In the genomic region with DNA sequence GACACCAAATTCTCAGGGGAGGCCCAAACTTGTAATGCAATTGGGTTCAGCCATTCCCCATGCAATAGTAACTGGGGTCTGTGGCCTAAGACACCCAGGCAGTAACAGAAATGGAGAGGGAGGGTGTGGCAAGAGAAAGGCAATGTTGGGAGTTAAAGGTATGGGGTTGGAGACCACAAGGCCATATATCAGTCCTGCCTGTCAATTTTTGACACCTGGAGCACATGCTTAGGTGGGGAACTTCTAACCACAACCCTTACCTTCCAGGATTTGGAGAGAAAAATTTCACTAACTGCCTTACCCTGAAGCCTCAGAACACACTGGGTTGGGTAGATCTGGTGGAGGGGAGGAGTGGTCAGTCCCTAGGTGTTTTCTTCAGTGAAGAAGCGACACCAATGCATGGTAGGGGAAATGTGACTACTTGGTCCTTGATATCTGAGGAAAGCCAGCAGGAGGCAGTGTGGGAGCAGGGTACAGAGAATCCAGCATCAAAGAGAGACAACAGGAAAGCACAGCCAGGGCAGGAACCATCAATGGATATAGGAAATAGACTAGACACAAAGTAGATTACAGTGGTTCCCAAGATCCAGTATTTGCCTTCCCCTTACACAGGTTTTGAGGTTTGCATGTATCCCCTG, we compare ENCODE assay signal across 1 cellular context.
TF ChIP-seq lines count a peak whose summit lies in the region.

No MANE protein-coding gene starts in this region.

TF ChIP-seq in H1, 55 proteins besides CTCF, POLR2A, EP300 and RAD21:
- no peak for TF ChIP-seq SP4 (IDR thresholded peaks at IDR 0.05; ENCODE audit: low read length)
- no peak for TF ChIP-seq RFX5 (IDR thresholded peaks at IDR 0.05; ENCODE audit: borderline replicate concordance, low read depth, low read length)
- no peak for TF ChIP-seq KDM4A (IDR thresholded peaks at IDR 0.05; ENCODE audit: low read depth, low read length, severe bottlenecking)
- TF ChIP-seq TAF7 (optimal IDR thresholded peaks at IDR 0.05; ENCODE audit: borderline replicate concordance, low read depth, low read length): no peak
- TF ChIP-seq PHF8 (conservative IDR thresholded peaks at IDR 0.05; ENCODE audit: low read depth, low read length): no peak
- no peak for TF ChIP-seq CBX8 (IDR thresholded peaks at IDR 0.05; ENCODE audit: borderline replicate concordance, low read depth, low read length)
- TF ChIP-seq, protein P1, sequence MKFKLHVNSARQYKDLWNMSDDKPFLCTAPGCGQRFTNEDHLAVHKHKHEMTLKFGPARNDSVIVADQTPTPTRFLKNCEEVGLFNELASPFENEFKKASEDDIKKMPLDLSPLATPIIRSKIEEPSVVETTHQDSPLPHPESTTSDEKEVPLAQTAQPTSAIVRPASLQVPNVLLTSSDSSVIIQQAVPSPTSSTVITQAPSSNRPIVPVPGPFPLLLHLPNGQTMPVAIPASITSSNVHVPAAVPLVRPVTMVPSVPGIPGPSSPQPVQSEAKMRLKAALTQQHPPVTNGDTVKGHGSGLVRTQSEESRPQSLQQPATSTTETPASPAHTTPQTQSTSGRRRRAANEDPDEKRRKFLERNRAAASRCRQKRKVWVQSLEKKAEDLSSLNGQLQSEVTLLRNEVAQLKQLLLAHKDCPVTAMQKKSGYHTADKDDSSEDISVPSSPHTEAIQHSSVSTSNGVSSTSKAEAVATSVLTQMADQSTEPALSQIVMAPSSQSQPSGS (IDR thresholded peaks at IDR 0.05; ENCODE audit: low read length): no peak
- no peak for TF ChIP-seq RXRA (IDR thresholded peaks at IDR 0.05; ENCODE audit: insufficient read depth, low read depth, low read length)
- TF ChIP-seq, protein P2, sequence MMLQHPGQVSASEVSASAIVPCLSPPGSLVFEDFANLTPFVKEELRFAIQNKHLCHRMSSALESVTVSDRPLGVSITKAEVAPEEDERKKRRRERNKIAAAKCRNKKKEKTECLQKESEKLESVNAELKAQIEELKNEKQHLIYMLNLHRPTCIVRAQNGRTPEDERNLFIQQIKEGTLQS (IDR thresholded peaks at IDR 0.05; ENCODE audit: insufficient read depth, low read depth, low read length): no peak
- no peak for TF ChIP-seq NRF1 (IDR thresholded peaks at IDR 0.05; ENCODE audit: low read depth, low read length)
- no peak for TF ChIP-seq JUN (IDR thresholded peaks at IDR 0.05; ENCODE audit: low read depth, low read length)
- no peak for TF ChIP-seq EGR1 (IDR thresholded peaks at IDR 0.05; ENCODE audit: borderline replicate concordance, low read depth, low read length)
- TF ChIP-seq TBP (IDR thresholded peaks at IDR 0.05; ENCODE audit: low read depth, low read length): no peak
- TF ChIP-seq GTF2F1 (IDR thresholded peaks at IDR 0.05; ENCODE audit: borderline replicate concordance, low read depth, low read length): no peak
- TF ChIP-seq, protein P3, sequence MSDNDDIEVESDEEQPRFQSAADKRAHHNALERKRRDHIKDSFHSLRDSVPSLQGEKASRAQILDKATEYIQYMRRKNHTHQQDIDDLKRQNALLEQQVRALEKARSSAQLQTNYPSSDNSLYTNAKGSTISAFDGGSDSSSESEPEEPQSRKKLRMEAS (IDR thresholded peaks at IDR 0.05): no peak
- no peak for TF ChIP-seq KDM5A (IDR thresholded peaks at IDR 0.05; ENCODE audit: low read length)
- TF ChIP-seq POLR2AphosphoS5 (IDR thresholded peaks at IDR 0.05; ENCODE audit: low read depth, low read length): no peak
- TF ChIP-seq, protein P4, sequence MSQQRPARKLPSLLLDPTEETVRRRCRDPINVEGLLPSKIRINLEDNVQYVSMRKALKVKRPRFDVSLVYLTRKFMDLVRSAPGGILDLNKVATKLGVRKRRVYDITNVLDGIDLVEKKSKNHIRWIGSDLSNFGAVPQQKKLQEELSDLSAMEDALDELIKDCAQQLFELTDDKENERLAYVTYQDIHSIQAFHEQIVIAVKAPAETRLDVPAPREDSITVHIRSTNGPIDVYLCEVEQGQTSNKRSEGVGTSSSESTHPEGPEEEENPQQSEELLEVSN (IDR thresholded peaks at IDR 0.05): no peak
- no peak for TF ChIP-seq GABPA (IDR thresholded peaks at IDR 0.05; ENCODE audit: borderline replicate concordance, insufficient read depth, low read length)
